Comparison of ENCODE assay signal across 21 cellular contexts in genomic region chr2:86073225-86073624, GRCh38. TPM values are rescaled to one million over a fixed set of nuclear protein-coding genes. Genes with fewer than 3 reads are reported as not detected.
DNase-seq lines count a peak whose midpoint lies in the region; ATAC-seq and TF ChIP-seq lines count a peak whose summit lies in the region.
"Had no signal": no experiment of that assay in that cellular context is flagged by ENCODE, and none has a peak within 500 bp of the region (broad histone marks: within the 10 kb centered on the region; RNA-seq: fewer than 3 reads in every experiment).

No MANE protein-coding gene starts in this region.

- no peak overlapping the region for H3K4me3 Mint-ChIP-seq in activated naive CD8-positive, alpha-beta T cell treated with anti-CD3 and anti-CD28 coated beads, Interleukin-2, amount 10 ng/mL, durations not matched to agents 7 days and 5 days
- no peak overlapping the region for H3K4me3 Mint-ChIP-seq in activated naive CD8-positive, alpha-beta T cell treated with anti-CD3 and anti-CD28 coated beads for 36 hours
- H3K4me3 Mint-ChIP-seq: naive thymus-derived CD8-positive, alpha-beta T cell had no signal

- no peaks in the 10 kb centered on the region for H3K79me2 ChIP-seq in OCI-LY1 (ENCODE audit: insufficient read depth, low read length)

- H3K4ac ChIP-seq in mesenchymal stem cell (ENCODE audit: low read depth in 1 of 2, low read length in 2 of 2): no peak overlapping the region

- H3K14ac ChIP-seq in mesenchymal stem cell (ENCODE audit: low read length in 2 of 2): no peak overlapping the region

- H3K27me3 ChIP-seq in OCI-LY1 (ENCODE audit: insufficient read depth, low read length) (no peaks in the 10 kb centered on the region), mesenchymal stem cell (ENCODE audit: control insufficient read depth in 1 of 2, insufficient read depth in 1 of 2, low read length in 2 of 2) (no peaks in the 10 kb centered on the region), thoracic aorta (replicated peaks; ENCODE audit: insufficient read depth) (no peaks in the 10 kb centered on the region)
- H3K27me3 ChIP-seq: SJSA1 had no signal

- no peak overlapping the region for H4K8ac ChIP-seq in mesenchymal stem cell (ENCODE audit: low read length)

- no peak for DNase-seq in activated naive CD8-positive, alpha-beta T cell treated with anti-CD3 and anti-CD28 coated beads, Interleukin-2, amount 10 ng/mL, durations not matched to agents 7 days and 5 days
- DNase-seq in activated naive CD8-positive, alpha-beta T cell treated with anti-CD3 and anti-CD28 coated beads for 36 hours: no peak
- no peak for DNase-seq in mesenchymal stem cell
- no peak for DNase-seq in thoracic aorta (ENCODE audit: low spot score)
- no peak for DNase-seq in foreskin fibroblast
- DNase-seq in Kasumi-1 (lab: John Stamatoyannopoulos, UW): no peak
- DNase-seq in DMS53 treated with DMSO at 0.1 percent for 48 hours (lab: John Stamatoyannopoulos, UW; ENCODE audit: unreplicated experiment): no peak
- DNase-seq: central memory CD4-positive, alpha-beta T cell; effector CD4-positive, alpha-beta T cell; GOT3; naive thymus-derived CD8-positive, alpha-beta T cell; NCI-H187 treated with DMSO at 0.1 percent for 48 hours; NCI-H526; PC-3; stimulated activated CD4-positive, alpha-beta T cell treated with anti-CD3 and anti-CD28 coated beads, Interleukin-12 subunit alpha, Interleukin-12 subunit beta, amount 100 ng/mL, for 4 hours; stimulated activated naive CD4-positive, alpha-beta T cell treated with Interleukin-2 at 50 U/mL for 16 hours; T-helper 9 cell had no signal

- H3K27ac ChIP-seq in OCI-LY1 (ENCODE audit: low read depth, low read length, poor library complexity, severe bottlenecking) (peak overlapping the region; percentile 89), mesenchymal stem cell (ENCODE audit: low read length, poor library complexity, severe bottlenecking) (no peak overlapping the region), thoracic aorta (peak overlapping the region; percentile 70 to 84)
- H3K27ac ChIP-seq: SJSA1 had no signal

- H3K27me3 Mint-ChIP-seq in activated naive CD8-positive, alpha-beta T cell treated with anti-CD3 and anti-CD28 coated beads, Interleukin-2, amount 10 ng/mL, durations not matched to agents 7 days and 5 days: no peaks in the 10 kb centered on the region
- H3K27me3 Mint-ChIP-seq in activated naive CD8-positive, alpha-beta T cell treated with anti-CD3 and anti-CD28 coated beads for 36 hours: no peaks in the 10 kb centered on the region
- H3K27me3 Mint-ChIP-seq: naive thymus-derived CD8-positive, alpha-beta T cell had no signal

- H2AK5ac ChIP-seq in mesenchymal stem cell (ENCODE audit: low read length, severe bottlenecking): no peak overlapping the region

- H3K9me3 ChIP-seq in OCI-LY1 (ENCODE audit: low read length) (no peaks in the 10 kb centered on the region), mesenchymal stem cell (ENCODE audit: control insufficient read depth, low read length) (no peaks in the 10 kb centered on the region), thoracic aorta (no peaks in the 10 kb centered on the region)
- H3K9me3 ChIP-seq: prostate gland, SJSA1 had no signal

- H3K9me2 ChIP-seq in OCI-LY1 (ENCODE audit: low read depth, low read length): no peaks in the 10 kb centered on the region

- H3K4me1 ChIP-seq in OCI-LY1 (ENCODE audit: insufficient read depth, low read length, severe bottlenecking): peaks cover 21% of the 10 kb centered on the region
- peaks cover 7% of the 10 kb centered on the region for H3K4me1 ChIP-seq in mesenchymal stem cell (ENCODE audit: control insufficient read depth, insufficient read depth, low read depth, low read length)
- H3K4me1 ChIP-seq in thoracic aorta (ENCODE audit: control insufficient read depth in 1 of 2, low read depth in 2 of 2): peaks cover 10 to 25% of the 10 kb centered on the region in 2 donors

- POLR2A ChIA-PET in activated naive CD8-positive, alpha-beta T cell treated with anti-CD3 and anti-CD28 coated beads, Interleukin-2, amount 10 ng/mL, durations not matched to agents 7 days and 5 days (lab: Charles Lee): no interaction called here

- no peak overlapping the region for H2BK15ac ChIP-seq in mesenchymal stem cell (ENCODE audit: low read depth, poor library complexity, severe bottlenecking)

- no peak overlapping the region for H3K23ac ChIP-seq in mesenchymal stem cell (ENCODE audit: low read length in 2 of 2)

- H3K79me1 ChIP-seq in mesenchymal stem cell (replicated peaks; ENCODE audit: low read length, poor library complexity, severe bottlenecking): peaks cover 7% of the 10 kb centered on the region

- H4K20me1 ChIP-seq in OCI-LY1 (ENCODE audit: insufficient read depth, low read length): no peaks in the 10 kb centered on the region

- H3K36me3 Mint-ChIP-seq in activated naive CD8-positive, alpha-beta T cell treated with anti-CD3 and anti-CD28 coated beads, Interleukin-2, amount 10 ng/mL, durations not matched to agents 7 days and 5 days: peaks cover 36% of the 10 kb centered on the region
- H3K36me3 Mint-ChIP-seq in activated naive CD8-positive, alpha-beta T cell treated with anti-CD3 and anti-CD28 coated beads for 36 hours: peaks cover 52% of the 10 kb centered on the region

- peak overlapping the region; percentile 56 for H3K27ac Mint-ChIP-seq in activated naive CD8-positive, alpha-beta T cell treated with anti-CD3 and anti-CD28 coated beads, Interleukin-2, amount 10 ng/mL, durations not matched to agents 7 days and 5 days
- no peak overlapping the region for H3K27ac Mint-ChIP-seq in activated naive CD8-positive, alpha-beta T cell treated with anti-CD3 and anti-CD28 coated beads for 36 hours

- H3F3A ChIP-seq in OCI-LY1 (ENCODE audit: insufficient read depth, low read length): no peaks in the 10 kb centered on the region

- H3K4me3 ChIP-seq in OCI-LY1 (ENCODE audit: low read depth, low read length, poor library complexity, severe bottlenecking): no peak overlapping the region
- no peak overlapping the region for H3K4me3 ChIP-seq in mesenchymal stem cell (ENCODE audit: insufficient read depth in 1 of 2, low read depth in 1 of 2, low read length in 2 of 2)
- no peak overlapping the region for H3K4me3 ChIP-seq in thoracic aorta
- no peak overlapping the region for H3K4me3 ChIP-seq in foreskin fibroblast (ENCODE audit: low read depth in 1 of 2, low read length in 2 of 2)
- H3K4me3 ChIP-seq: prostate gland, SJSA1 had no signal

- H3K9ac ChIP-seq in OCI-LY1 (ENCODE audit: low read length) (no peak overlapping the region), mesenchymal stem cell (ENCODE audit: low read length) (no peak overlapping the region)

- H2BK5ac ChIP-seq in mesenchymal stem cell (ENCODE audit: low read depth, low read length, poor library complexity, severe bottlenecking): no peak overlapping the region

- no peaks in the 10 kb centered on the region for H3K9me3 Mint-ChIP-seq in activated naive CD8-positive, alpha-beta T cell treated with anti-CD3 and anti-CD28 coated beads, Interleukin-2, amount 10 ng/mL, durations not matched to agents 7 days and 5 days
- H3K9me3 Mint-ChIP-seq in activated naive CD8-positive, alpha-beta T cell treated with anti-CD3 and anti-CD28 coated beads for 36 hours: peaks cover 2% of the 10 kb centered on the region
- H3K9me3 Mint-ChIP-seq: naive thymus-derived CD8-positive, alpha-beta T cell had no signal

- no peak overlapping the region for H2BK12ac ChIP-seq in mesenchymal stem cell (ENCODE audit: low read length in 2 of 2)

- H2BK120ac ChIP-seq in mesenchymal stem cell (ENCODE audit: low read depth, low read length): no peak overlapping the region

- no peak overlapping the region for H3K18ac ChIP-seq in mesenchymal stem cell (ENCODE audit: low read depth in 1 of 2, low read length in 2 of 2)

- H4K91ac ChIP-seq in mesenchymal stem cell (ENCODE audit: low read length): peak overlapping the region; percentile 2

- WGBS in mesenchymal stem cell: 92% methylated on average over 1 of the region's 1 CpG

- H2AFZ ChIP-seq in OCI-LY1 (ENCODE audit: low read length) (no peak overlapping the region), mesenchymal stem cell (ENCODE audit: low read depth, low read length) (no peak overlapping the region)

- H3K36me3 ChIP-seq in OCI-LY1 (ENCODE audit: insufficient read depth, low read length) (peaks cover 88% of the 10 kb centered on the region), mesenchymal stem cell (ENCODE audit: control insufficient read depth in 1 of 2, insufficient read depth in 2 of 2, low read depth in 1 of 2, low read length in 2 of 2) (peaks cover 57 to 81% of the 10 kb centered on the region in 2 experiments), thoracic aorta (peaks cover 46% of the 10 kb centered on the region)

- ATAC-seq in activated naive CD8-positive, alpha-beta T cell treated with anti-CD3 and anti-CD28 coated beads, Interleukin-2, amount 10 ng/mL, durations not matched to agents 7 days and 5 days (ENCODE audit: low read depth): no peak
- no peak for ATAC-seq in thoracic aorta (ENCODE audit: insufficient number of reproducible peaks, low FRiP score, low read depth)
- ATAC-seq: activated CD4-positive, CD25-positive, alpha-beta regulatory T cell treated with anti-CD3 and anti-CD28 coated beads, Interleukin-2, amount 50 U/mL, for 24 hours; naive thymus-derived CD8-positive, alpha-beta T cell had no signal

- H3K4me2 ChIP-seq in OCI-LY1 (ENCODE audit: low read length): no peak overlapping the region
- no peak overlapping the region for H3K4me2 ChIP-seq in mesenchymal stem cell (ENCODE audit: low read length, poor library complexity, severe bottlenecking)

- TF ChIP-seq CTCF in OCI-LY1 (IDR thresholded peaks at IDR 0.05; ENCODE audit: low read length): no peak
- TF ChIP-seq CTCF in thoracic aorta (IDR thresholded peaks at IDR 0.05): no peak
- no peak for TF ChIP-seq CTCF in foreskin fibroblast (IDR thresholded peaks at IDR 0.05; ENCODE audit: low read depth, low read length)

- H3K4me1 Mint-ChIP-seq in activated naive CD8-positive, alpha-beta T cell treated with anti-CD3 and anti-CD28 coated beads, Interleukin-2, amount 10 ng/mL, durations not matched to agents 7 days and 5 days: peaks cover 28% of the 10 kb centered on the region
- peaks cover 12% of the 10 kb centered on the region for H3K4me1 Mint-ChIP-seq in activated naive CD8-positive, alpha-beta T cell treated with anti-CD3 and anti-CD28 coated beads for 36 hours

RNA-seq across cellular contexts. Expression of gene POLR1A, which starts 32.5 kb away (rescaled TPM):
- total RNA-seq in activated naive CD8-positive, alpha-beta T cell treated with anti-CD3 and anti-CD28 coated beads, Interleukin-2, amount 10 ng/mL, durations not matched to agents 7 days and 5 days: 10 to 100 TPM; 27.3 to 29.5 TPM
- 10 to 100 TPM; 56.0 to 56.6 TPM for total RNA-seq in activated naive CD8-positive, alpha-beta T cell treated with anti-CD3 and anti-CD28 coated beads for 36 hours
- 6.9 TPM for polyA plus RNA-seq in mesenchymal stem cell (2013, experiment 1 of 2)
- polyA plus RNA-seq in mesenchymal stem cell (2013, experiment 2 of 2): 6.5 TPM
- total RNA-seq in thoracic aorta: 10 to 100 TPM; 19.0 to 38.2 TPM

RNA-seq across cellular contexts. Expression of gene PTCD3, which starts 32.8 kb away (rescaled TPM):
- total RNA-seq in activated naive CD8-positive, alpha-beta T cell treated with anti-CD3 and anti-CD28 coated beads, Interleukin-2, amount 10 ng/mL, durations not matched to agents 7 days and 5 days: 100 to 1,000 TPM; 157 TPM
- 100 to 1,000 TPM; 161 to 162 TPM for total RNA-seq in activated naive CD8-positive, alpha-beta T cell treated with anti-CD3 and anti-CD28 coated beads for 36 hours
- polyA plus RNA-seq in mesenchymal stem cell (2013, experiment 1 of 2): 28.0 TPM
- polyA plus RNA-seq in mesenchymal stem cell (2013, experiment 2 of 2): 28.0 TPM
- total RNA-seq in thoracic aorta: 100 to 1,000 TPM in 1 of 2 donors, 10 to 100 TPM in 1; 70.7 to 129 TPM
